In the genomic region with DNA sequence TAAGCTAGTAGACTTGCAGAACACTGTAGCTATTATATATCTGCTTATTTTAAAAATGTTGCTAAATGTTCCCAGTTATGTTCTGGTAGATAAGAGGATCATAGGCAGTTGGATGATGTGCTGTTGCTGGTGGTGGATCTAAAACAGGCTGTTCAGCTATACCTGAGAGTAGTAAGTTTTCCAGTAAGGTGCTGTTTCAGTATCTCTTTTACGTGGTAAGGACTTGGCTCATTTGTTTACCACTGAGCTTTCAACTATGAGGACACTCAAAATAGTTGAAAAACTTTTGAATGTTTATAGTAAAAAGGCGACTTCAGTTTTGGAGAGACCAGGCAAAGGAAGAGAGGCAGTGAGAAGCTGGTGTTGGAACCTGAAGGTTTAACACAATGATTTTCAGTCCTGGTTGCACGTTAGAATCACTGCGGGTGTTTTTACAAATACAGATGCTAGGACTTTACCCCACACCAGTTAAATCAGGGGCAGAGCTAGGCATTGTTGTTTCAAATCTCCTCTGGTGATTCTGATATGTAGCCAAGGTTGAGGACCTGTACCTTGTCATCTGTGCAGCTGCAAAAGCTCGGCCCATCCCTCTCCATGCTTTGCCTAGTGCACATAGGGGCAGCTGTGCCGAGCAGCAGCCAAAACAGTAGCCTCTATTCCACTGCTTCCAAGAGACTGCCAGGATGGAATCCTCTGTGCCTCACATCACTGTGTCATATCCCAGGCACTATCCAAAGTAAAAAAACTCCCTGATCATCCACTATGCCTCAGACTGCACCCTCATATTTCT, we compare ENCODE assay signal across 12 cellular contexts.
DNase-seq lines count a peak whose midpoint lies in the region; ATAC-seq lines count a peak whose summit lies in the region.
"Had no signal": no experiment of that assay in that cellular context is flagged by ENCODE, and none has a peak within 500 bp of the region (broad histone marks: within the 10 kb centered on the region; RNA-seq: fewer than 3 reads in every experiment).

No MANE protein-coding gene starts in this region.

- no peak overlapping the region for H3K4me3 Mint-ChIP-seq in stimulated activated memory B cell treated with anti-CD40 and anti-IgM and Interleukin-4, amounts not matched to agents 10 μg/mL and 1 μg/mL and 100 μg/mL, for 72 hours
- H3K4me3 Mint-ChIP-seq: activated T-cell treated with anti-CD3 and anti-CD28 coated beads, Interleukin-2, amount 50 U/mL, for 4 hours had no signal

- ATAC-seq in GM19043 (IDR thresholded peaks at IDR 0.05; ENCODE audit: low read depth, unreplicated experiment) = peak; percentile 80
- ATAC-seq in HG02763 (IDR thresholded peaks at IDR 0.05; ENCODE audit: unreplicated experiment) = peak; percentile 95
- ATAC-seq in stimulated activated memory B cell treated with anti-CD40 and anti-IgM and Interleukin-4, amounts not matched to agents 10 μg/mL and 1 μg/mL and 100 μg/mL, for 72 hours = peak; percentile 80
- ATAC-seq: activated T-cell treated with anti-CD3 and anti-CD28 coated beads, Interleukin-2, amount 50 U/mL, for 4 hours had no signal

- H3K4me1 Mint-ChIP-seq in stimulated activated memory B cell treated with anti-CD40 and anti-IgM and Interleukin-4, amounts not matched to agents 10 μg/mL and 1 μg/mL and 100 μg/mL, for 72 hours = peaks cover 21% of the 10 kb centered on the region

- H3K36me3 Mint-ChIP-seq in stimulated activated memory B cell treated with anti-CD40 and anti-IgM and Interleukin-4, amounts not matched to agents 10 μg/mL and 1 μg/mL and 100 μg/mL, for 72 hours = peaks cover 25% of the 10 kb centered on the region

- no peaks in the 10 kb centered on the region for H3K27me3 Mint-ChIP-seq in stimulated activated memory B cell treated with anti-CD40 and anti-IgM and Interleukin-4, amounts not matched to agents 10 μg/mL and 1 μg/mL and 100 μg/mL, for 72 hours

- peaks cover 3% of the 10 kb centered on the region for H3K9me3 Mint-ChIP-seq in stimulated activated memory B cell treated with anti-CD40 and anti-IgM and Interleukin-4, amounts not matched to agents 10 μg/mL and 1 μg/mL and 100 μg/mL, for 72 hours

- no peak overlapping the region for H3K27ac Mint-ChIP-seq in stimulated activated memory B cell treated with anti-CD40 and anti-IgM and Interleukin-4, amounts not matched to agents 10 μg/mL and 1 μg/mL and 100 μg/mL, for 72 hours

- DNase-seq in NCI-H1092 (lab: John Stamatoyannopoulos, UW) (peak; percentile 20), cerebellar cortex (ENCODE audit: low spot score) (no peak), cortex of kidney (lab: John Stamatoyannopoulos, UW) (no peak)
- no peak for DNase-seq in stimulated activated CD4-positive, alpha-beta T cell treated with anti-CD3 and anti-CD28 coated beads, Interleukin-15, amount 100 ng/mL, for 24 hours
- DNase-seq: activated T-cell treated with anti-CD3 and anti-CD28 coated beads, Interleukin-2, amount 50 U/mL, for 4 hours; effector CD4-positive, alpha-beta T cell; KG1; SHP77 treated with DMSO at 0.1 percent for 48 hours; spleen had no signal
